In genomic region chr2:58106896-58107295, GRCh38 we compare ENCODE assay signal across 29 cellular contexts.
DNase-seq lines count a peak whose midpoint lies in the region; ATAC-seq, FAIRE-seq and TF ChIP-seq lines count a peak whose summit lies in the region.
"Had no signal": no experiment of that assay in that cellular context is flagged by ENCODE, and none has a peak within 500 bp of the region (broad histone marks: within the 10 kb centered on the region; RNA-seq: fewer than 3 reads in every experiment).

No MANE protein-coding gene starts in this region.

- TF ChIP-seq CTCF in A549 (IDR thresholded peaks at IDR 0.05): no peak
- no peak for TF ChIP-seq CTCF in astrocyte (IDR thresholded peaks at IDR 0.05; ENCODE audit: insufficient read depth, low read depth, low read length)
- no peak for TF ChIP-seq CTCF in foreskin keratinocyte (conservative IDR thresholded peaks at IDR 0.05)

- FAIRE-seq in A549 (lab: Jason Lieb, UNC) (peak; percentile 7), astrocyte (lab: Jason Lieb, UNC) (no peak)
- FAIRE-seq: pancreas, TTC549 had no signal

- TF ChIP-seq RAD21 in A549 (conservative IDR thresholded peaks at IDR 0.05 in 1 of 2, IDR thresholded peaks at IDR 0.05 in 1 of 2): no peak

- H3K4me3 ChIP-seq in A549 (0 out of 3 replicates have a peak overlapping the region, but pooled peaks have one; percentile 6), astrocyte (ENCODE audit: insufficient read depth, low read depth, low read length) (no peak overlapping the region)
- H3K4me3 ChIP-seq: left ventricle myocardium inferior, pancreas, SK-N-MC, skin epidermis, upper lobe of right lung had no signal

- H3K4me1 Mint-ChIP-seq in astrocyte (ENCODE audit: low read depth, unreplicated experiment): peaks cover 15% of the 10 kb centered on the region
- peaks cover 11% of the 10 kb centered on the region for H3K4me1 Mint-ChIP-seq in activated CD4-positive, alpha-beta memory T cell treated with anti-CD3 and anti-CD28 coated beads, Interleukin-2, amount 10 ng/mL, durations not matched to agents 7 days and 5 days
- H3K4me1 Mint-ChIP-seq: neural crest cell had no signal

- H3K27me3 ChIP-seq in astrocyte (ENCODE audit: insufficient read depth, low read length) (no peaks in the 10 kb centered on the region), foreskin keratinocyte (no peaks in the 10 kb centered on the region)
- H3K27me3 ChIP-seq: dorsolateral prefrontal cortex, MG63, pancreas, upper lobe of right lung had no signal

- no peak for TF ChIP-seq POLR2A in A549 (IDR thresholded peaks at IDR 0.05; ENCODE audit: low read length)

- H3K4me2 ChIP-seq in A549 (peak overlapping the region; percentile 77), astrocyte (ENCODE audit: low read length) (peak overlapping the region; percentile 81)

- H3K4me1 ChIP-seq in A549: peaks cover 70% of the 10 kb centered on the region
- peaks cover 16% of the 10 kb centered on the region for H3K4me1 ChIP-seq in astrocyte (ENCODE audit: insufficient read depth, low read length)
- peaks cover 26% of the 10 kb centered on the region for H3K4me1 ChIP-seq in foreskin keratinocyte
- H3K4me1 ChIP-seq: pancreas, upper lobe of right lung had no signal

- TF ChIP-seq EP300 in A549 (IDR thresholded peaks at IDR 0.05): no peak

- ATAC-seq in A549 (no peak), foreskin keratinocyte (no peak), HG02610 (IDR thresholded peaks at IDR 0.05; ENCODE audit: unreplicated experiment) (no peak)
- ATAC-seq: activated CD8-positive, alpha-beta memory T cell treated with anti-CD3 and anti-CD28 coated beads, Interleukin-2, amount 10 ng/mL, durations not matched to agents 7 days and 5 days; activated T-cell treated with anti-CD3 and anti-CD28 coated beads, Interleukin-2, amount 50 U/mL, for 4 hours had no signal

- no peak overlapping the region for H3K4me3 Mint-ChIP-seq in astrocyte (ENCODE audit: unreplicated experiment)
- no peak overlapping the region for H3K4me3 Mint-ChIP-seq in activated CD4-positive, alpha-beta memory T cell treated with anti-CD3 and anti-CD28 coated beads, Interleukin-2, amount 10 ng/mL, durations not matched to agents 7 days and 5 days
- H3K4me3 Mint-ChIP-seq: activated CD8-positive, alpha-beta memory T cell treated with anti-CD3 and anti-CD28 coated beads, Interleukin-2, amount 10 ng/mL, durations not matched to agents 7 days and 5 days; activated T-cell treated with anti-CD3 and anti-CD28 coated beads, Interleukin-2, amount 50 U/mL, for 4 hours; CD8-positive, alpha-beta memory T cell; neural crest cell; T-helper 1 cell treated with Interleukin-12 subunit alpha and Interleukin-12 subunit beta and Interleukin-4 antibody, amounts not matched to agents 30 μg/mL and 1 μg/mL, for 36 hours had no signal

- no peaks in the 10 kb centered on the region for H3K27me3 Mint-ChIP-seq in astrocyte (ENCODE audit: low read depth, unreplicated experiment)
- no peaks in the 10 kb centered on the region for H3K27me3 Mint-ChIP-seq in activated CD4-positive, alpha-beta memory T cell treated with anti-CD3 and anti-CD28 coated beads, Interleukin-2, amount 10 ng/mL, durations not matched to agents 7 days and 5 days
- H3K27me3 Mint-ChIP-seq: activated CD8-positive, alpha-beta memory T cell treated with anti-CD3 and anti-CD28 coated beads, Interleukin-2, amount 10 ng/mL, durations not matched to agents 7 days and 5 days; CD8-positive, alpha-beta memory T cell had no signal

- H3K36me3 Mint-ChIP-seq in astrocyte (ENCODE audit: low read depth, unreplicated experiment): no peaks in the 10 kb centered on the region
- peaks cover 10% of the 10 kb centered on the region for H3K36me3 Mint-ChIP-seq in activated CD4-positive, alpha-beta memory T cell treated with anti-CD3 and anti-CD28 coated beads, Interleukin-2, amount 10 ng/mL, durations not matched to agents 7 days and 5 days (ENCODE audit: low read depth)

- H3K9ac ChIP-seq in astrocyte (ENCODE audit: low read length): peak overlapping the region; percentile 75

- DNase-seq in A549 (ENCODE audit: low read depth in 1 of 2, low spot score in 1 of 2) (no peak), HCEC 1CT (peak; percentile 61), astrocyte (ENCODE audit: low read depth) (peak; percentile 13), foreskin keratinocyte (no peak), LoVo (ENCODE audit: low spot score) (no peak), NCI-H2227 treated with DMSO at 0.1 percent for 48 hours (lab: John Stamatoyannopoulos, UW) (no peak)
- no peak for DNase-seq in activated CD4-positive, alpha-beta memory T cell treated with anti-CD3 and anti-CD28 coated beads, Interleukin-2, amount 10 ng/mL, durations not matched to agents 7 days and 5 days
- DNase-seq: activated CD8-positive, alpha-beta memory T cell treated with anti-CD3 and anti-CD28 coated beads, Interleukin-2, amount 10 ng/mL, durations not matched to agents 7 days and 5 days; activated gamma-delta T cell treated with Interleukin-2 at 50 U/mL for 16 hours; activated T-cell treated with anti-CD3 and anti-CD28 coated beads, Interleukin-2, amount 50 U/mL, for 4 hours; CD8-positive, alpha-beta memory T cell; dorsolateral prefrontal cortex; KBM-7; left ventricle myocardium inferior; MG63; NCI-H1105; NCI-H187; NCI-H510A treated with DMSO at 0.1 percent for 48 hours; pancreas; retina; stimulated activated naive CD4-positive, alpha-beta T cell treated with Interleukin-2 at 50 U/mL for 16 hours; upper lobe of right lung had no signal

- H3K9me3 ChIP-seq in A549: peaks cover 7% of the 10 kb centered on the region; the same call in 1 of the 3 replicates
- H3K9me3 ChIP-seq in astrocyte (ENCODE audit: insufficient read depth, low read depth, low read length): no peaks in the 10 kb centered on the region
- H3K9me3 ChIP-seq: left ventricle myocardium inferior, pancreas, upper lobe of right lung had no signal

- H3K9me3 Mint-ChIP-seq in astrocyte (ENCODE audit: unreplicated experiment): no peaks in the 10 kb centered on the region
- H3K9me3 Mint-ChIP-seq in activated CD4-positive, alpha-beta memory T cell treated with anti-CD3 and anti-CD28 coated beads, Interleukin-2, amount 10 ng/mL, durations not matched to agents 7 days and 5 days: no peaks in the 10 kb centered on the region
- H3K9me3 Mint-ChIP-seq: activated T-cell treated with anti-CD3 and anti-CD28 coated beads, Interleukin-2, amount 50 U/mL, for 4 hours; CD8-positive, alpha-beta memory T cell; neural crest cell; T-helper 1 cell treated with Interleukin-12 subunit alpha and Interleukin-12 subunit beta and Interleukin-4 antibody, amounts not matched to agents 30 μg/mL and 1 μg/mL, for 36 hours had no signal

- H3K27ac Mint-ChIP-seq in astrocyte (ENCODE audit: unreplicated experiment): no peak overlapping the region
- no peak overlapping the region for H3K27ac Mint-ChIP-seq in activated CD4-positive, alpha-beta memory T cell treated with anti-CD3 and anti-CD28 coated beads, Interleukin-2, amount 10 ng/mL, durations not matched to agents 7 days and 5 days
- H3K27ac Mint-ChIP-seq: activated CD8-positive, alpha-beta memory T cell treated with anti-CD3 and anti-CD28 coated beads, Interleukin-2, amount 10 ng/mL, durations not matched to agents 7 days and 5 days; T-helper 1 cell treated with Interleukin-12 subunit alpha and Interleukin-12 subunit beta and Interleukin-4 antibody, amounts not matched to agents 30 μg/mL and 1 μg/mL, for 36 hours had no signal

- H4K20me1 ChIP-seq in astrocyte (ENCODE audit: insufficient read depth, low read length): no peaks in the 10 kb centered on the region

- CTCF ChIA-PET in A549 (lab: Yijun Ruan, JAX): interaction anchor here (0.9 to 1.8 kb wide), 3 partner anchors 8 to 201 kb away, joined by 3 to 5 read pairs (median 5); no protein-coding TSS in a partner anchor
- CTCF ChIA-PET in activated CD4-positive, alpha-beta memory T cell treated with anti-CD3 and anti-CD28 coated beads, Interleukin-2, amount 10 ng/mL, durations not matched to agents 7 days and 5 days (lab: Charles Lee): interaction anchor here (0.9 kb wide), 1 partner anchor 347 kb away, joined by 3 read pairs; no protein-coding TSS in a partner anchor

- H2AFZ ChIP-seq in astrocyte (ENCODE audit: low read depth, low read length): no peak overlapping the region

- no peaks in the 10 kb centered on the region for H3K36me3 ChIP-seq in astrocyte (ENCODE audit: insufficient read depth, low read length)
- H3K36me3 ChIP-seq: left ventricle myocardium inferior, pancreas, upper lobe of right lung had no signal

- H3K79me2 ChIP-seq in astrocyte (ENCODE audit: insufficient read depth, low read length): no peaks in the 10 kb centered on the region

- POLR2A ChIA-PET in A549 (lab: Yijun Ruan, JAX): interaction anchor here (0.9 to 2.3 kb wide), 3 partner anchors 53 to 225 kb away, joined by 3 to 14 read pairs (median 5); partner anchors contain the start of gene VRK2
- POLR2A ChIA-PET in activated CD4-positive, alpha-beta memory T cell treated with anti-CD3 and anti-CD28 coated beads, Interleukin-2, amount 10 ng/mL, durations not matched to agents 7 days and 5 days (lab: Charles Lee): no interaction called here

- H3K27ac ChIP-seq in A549 (peak overlapping the region; percentile 87 to 90), astrocyte (ENCODE audit: low read depth, low read length) (peak overlapping the region; percentile 88), foreskin keratinocyte (peak overlapping the region; percentile 91)
- H3K27ac ChIP-seq: left ventricle myocardium inferior, pancreas, RWPE1, SK-N-MC had no signal

TF ChIP-seq in A549, 52 proteins besides CTCF, POLR2A, EP300 and RAD21:
- TF ChIP-seq FOSL2 (IDR thresholded peaks at IDR 0.05) (no peak), FOSL2 (CRISPR knock-in tag; IDR thresholded peaks at IDR 0.05) (no peak), FOSB (CRISPR knock-in tag; IDR thresholded peaks at IDR 0.05) (0 out of 2 replicates have a peak, but pooled peaks have one; percentile 4)
TF ChIP-seq in A549: peak in this region for 1.

Comparison
In these comparisons a context has a peak if more than half of its experiments do, and no peak if none do; other contexts are left out.
1. DNase-seq: peak in HCEC 1CT (single experiment) and astrocyte (single experiment); none in A549 (0 of 2), foreskin keratinocyte (0 of 2), activated CD4-positive, alpha-beta memory T cell treated with anti-CD3 and anti-CD28 coated beads, Interleukin-2, amount 10 ng/mL, durations not matched to agents 7 days and 5 days (single experiment), LoVo (single experiment) and NCI-H2227 treated with DMSO at 0.1 percent for 48 hours (single experiment).
2. Peak in every context shown above with its lines, with median percentiles within 50 percentile points of each other: H3K27ac ChIP-seq.